Comparison of ENCODE assay signal across 13 cellular contexts in the genomic region with DNA sequence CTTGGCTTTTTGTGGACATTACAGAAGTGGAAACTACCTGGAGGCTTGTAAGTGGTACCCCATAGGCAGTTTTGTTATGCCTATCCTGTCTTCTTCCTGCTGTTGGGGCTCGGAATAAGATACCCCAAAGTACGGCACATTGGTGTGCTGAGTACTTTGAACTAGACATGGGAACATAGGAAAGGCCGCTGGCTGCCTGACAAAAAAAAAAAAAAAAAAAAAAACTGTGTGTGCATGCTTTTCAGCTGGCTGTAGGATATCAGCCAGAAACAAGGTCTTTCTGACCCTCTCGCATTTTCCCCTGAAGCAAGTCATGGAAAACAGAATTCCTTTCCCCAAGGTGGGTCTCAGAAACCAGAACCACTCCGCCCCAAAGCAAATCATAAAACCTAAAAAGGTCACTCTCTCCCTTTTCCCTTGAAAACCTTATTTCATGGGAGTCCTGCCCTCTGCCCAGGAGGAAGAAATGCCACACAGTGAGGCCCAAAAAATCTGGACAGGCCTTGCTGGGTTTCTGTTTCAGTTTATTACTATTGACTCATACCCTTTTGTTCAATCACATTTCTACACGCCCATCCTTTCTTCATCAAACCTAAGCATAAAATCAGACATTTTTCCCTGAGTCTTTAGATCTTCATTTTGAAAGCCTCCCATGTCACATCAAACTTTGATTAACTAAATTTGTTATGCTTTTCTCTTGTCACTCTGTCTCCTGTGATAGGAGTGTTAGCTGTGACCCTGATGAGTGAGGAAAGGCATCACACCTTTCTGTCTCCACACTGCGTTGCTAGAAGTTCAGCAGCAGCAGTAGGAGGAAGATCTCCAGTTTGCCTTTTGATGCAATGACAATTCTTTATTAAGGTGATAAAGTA. TPM values are rescaled to one million over a fixed set of nuclear protein-coding genes. Genes with fewer than 3 reads are reported as not detected.
A peak's percentile ranks its signal among the peaks of the same experiment; 100 is the strongest.
DNase-seq lines count a peak whose midpoint lies in the region; ATAC-seq, FAIRE-seq and TF ChIP-seq lines count a peak whose summit lies in the region.
"Had no signal": no experiment of that assay in that cellular context is flagged by ENCODE, and none has a peak within 500 bp of the region (broad histone marks: within the 10 kb centered on the region; RNA-seq: fewer than 3 reads in every experiment).

No MANE protein-coding gene starts in this region.

- H3K4me3 Mint-ChIP-seq in nephron progenitor cell, result no peak overlapping the region
- no peak overlapping the region for H3K4me3 Mint-ChIP-seq in activated CD4-positive, alpha-beta memory T cell treated with anti-CD3 and anti-CD28 coated beads, Interleukin-2, amount 10 ng/mL, durations not matched to agents 7 days and 5 days
- H3K4me3 Mint-ChIP-seq: endodermal cell had no signal

- CTCF ChIA-PET in K562 (lab: Yijun Ruan, JAX; ENCODE audit: low intra/inter-chr PET ratio), result no interaction called here
- CTCF ChIA-PET in activated CD4-positive, alpha-beta memory T cell treated with anti-CD3 and anti-CD28 coated beads, Interleukin-2, amount 10 ng/mL, durations not matched to agents 7 days and 5 days (lab: Charles Lee), result interaction anchor here (0.6 kb wide), 1 partner anchor 59 kb away, joined by 3 read pairs; no protein-coding TSS in a partner anchor

- no peak overlapping the region; the same call in 2 of the 3 replicates for H3K27ac ChIP-seq in K562 (ENCODE audit: extremely low read depth, low read depth, low read length)

- in situ Hi-C loops in K562 (cut with MboI), result no loop called here

- TF ChIP-seq POLR2A in K562 (conservative IDR thresholded peaks at IDR 0.05), result no peak
- TF ChIP-seq POLR2A in GM12891 (IDR thresholded peaks at IDR 0.05; ENCODE audit: low read depth, low read length), result no peak

- peak overlapping the region; percentile 47 for H3K27ac Mint-ChIP-seq in nephron progenitor cell
- no peak overlapping the region for H3K27ac Mint-ChIP-seq in activated CD4-positive, alpha-beta memory T cell treated with anti-CD3 and anti-CD28 coated beads, Interleukin-2, amount 10 ng/mL, durations not matched to agents 7 days and 5 days
- H3K27ac Mint-ChIP-seq: endodermal cell had no signal

- H3K9me3 ChIP-seq in K562 (replicated peaks; ENCODE audit: control insufficient read depth, insufficient read depth, low read depth, low read length), result peaks cover 2% of the 10 kb centered on the region; the same call in 1 of the 2 replicates

- peaks cover 6% of the 10 kb centered on the region for H3K4me1 Mint-ChIP-seq in nephron progenitor cell
- peaks cover 24% of the 10 kb centered on the region for H3K4me1 Mint-ChIP-seq in activated CD4-positive, alpha-beta memory T cell treated with anti-CD3 and anti-CD28 coated beads, Interleukin-2, amount 10 ng/mL, durations not matched to agents 7 days and 5 days
- H3K4me1 Mint-ChIP-seq: endodermal cell had no signal

- TF ChIP-seq CTCF in K562 (IDR thresholded peaks at IDR 0.05 in 2 of 3, conservative IDR thresholded peaks at IDR 0.05 in 1 of 3; ENCODE audit: insufficient read depth in 2 of 3, low read depth in 1 of 3, low read length in 3 of 3) (no peak), nephron progenitor cell (IDR thresholded peaks at IDR 0.05) (no peak)

- H3K9me1 ChIP-seq in K562 (ENCODE audit: control insufficient read depth, insufficient read depth, low read length), result no peaks in the 10 kb centered on the region

- no peak for FAIRE-seq in K562 (lab: Jason Lieb, UNC)
- no peak for FAIRE-seq in GM12891 (lab: Jason Lieb, UNC)
- no peak for FAIRE-seq in RCC 7860 (lab: Jason Lieb, UNC)
- FAIRE-seq: GM18507, H1 had no signal

- H3K9me3 Mint-ChIP-seq in nephron progenitor cell, result no peaks in the 10 kb centered on the region
- no peaks in the 10 kb centered on the region for H3K9me3 Mint-ChIP-seq in activated CD4-positive, alpha-beta memory T cell treated with anti-CD3 and anti-CD28 coated beads, Interleukin-2, amount 10 ng/mL, durations not matched to agents 7 days and 5 days
- H3K9me3 Mint-ChIP-seq: CD8-positive, alpha-beta memory T cell; endodermal cell had no signal

- peak overlapping the region; percentile 67; the same call in 1 of the 2 replicates for H2AFZ ChIP-seq in K562 (ENCODE audit: low read depth, low read length)

- H3K36me3 ChIP-seq in K562 (ENCODE audit: control insufficient read depth, insufficient read depth, low read length), result no peaks in the 10 kb centered on the region

- no peaks in the 10 kb centered on the region for H3K79me2 ChIP-seq in K562 (ENCODE audit: control insufficient read depth, insufficient read depth, low read length)

- BruUV-seq in K562 (replicated peaks; lab: Mats Ljungman, UMichigan), result no TSS peak

- no peaks in the 10 kb centered on the region for H3K36me3 Mint-ChIP-seq in nephron progenitor cell (ENCODE audit: low read depth)
- H3K36me3 Mint-ChIP-seq in activated CD4-positive, alpha-beta memory T cell treated with anti-CD3 and anti-CD28 coated beads, Interleukin-2, amount 10 ng/mL, durations not matched to agents 7 days and 5 days (ENCODE audit: low read depth), result no peaks in the 10 kb centered on the region
- H3K36me3 Mint-ChIP-seq: CD8-positive, alpha-beta memory T cell had no signal

- POLR2A ChIA-PET in K562 (lab: Yijun Ruan, JAX), result interaction anchor here (0.5 to 1.6 kb wide), 2 partner anchors 12 to 68 kb away, joined by 3 to 4 read pairs; no protein-coding TSS in a partner anchor
- POLR2A ChIA-PET in activated CD4-positive, alpha-beta memory T cell treated with anti-CD3 and anti-CD28 coated beads, Interleukin-2, amount 10 ng/mL, durations not matched to agents 7 days and 5 days (lab: Charles Lee), result no interaction called here

- H3K9ac ChIP-seq in K562 (ENCODE audit: insufficient read depth in 1 of 2, low read depth in 2 of 2, low read length in 2 of 2), result no peak overlapping the region

- no peak overlapping the region for H3K4me2 ChIP-seq in K562 (ENCODE audit: insufficient read depth, low read length)

- TF ChIP-seq RAD21 in K562 (CRISPR knock-in tag; conservative IDR thresholded peaks at IDR 0.05 in 1 of 2, IDR thresholded peaks at IDR 0.05 in 1 of 2), result no peak

- DNase-seq in K562 (ENCODE audit: extremely low read depth in 1 of 4, low spot score in 3 of 4) (no peak), nephron progenitor cell (no peak), GM12891 (ENCODE audit: insufficient read length, low spot score) (no peak), RCC 7860 (ENCODE audit: low spot score) (no peak), NCI-H1417 treated with DMSO at 0.1 percent for 48 hours (lab: John Stamatoyannopoulos, UW) (no peak)
- no peak for DNase-seq in activated CD4-positive, alpha-beta memory T cell treated with anti-CD3 and anti-CD28 coated beads, Interleukin-2, amount 10 ng/mL, durations not matched to agents 7 days and 5 days
- DNase-seq: CD8-positive, alpha-beta memory T cell; endodermal cell; T-helper 9 cell had no signal

- H4K20me1 ChIP-seq in K562 (replicated peaks; ENCODE audit: control insufficient read depth, insufficient read depth, low read length), result no peaks in the 10 kb centered on the region

- ATAC-seq in GM18498 (IDR thresholded peaks at IDR 0.05; ENCODE audit: unreplicated experiment) (peak; percentile 18), HG03520 (IDR thresholded peaks at IDR 0.05; ENCODE audit: unreplicated experiment) (peak; percentile 14), K562 (no peak)

- WGBS in K562 (ENCODE audit: insufficient coverage, low coverage, missing lambda C conversion rate), result 71% methylated on average over 7 of the region's 7 CpGs

- intact Hi-C loops in K562 (cut with micrococcal nuclease), result no loop called here

- no peak overlapping the region for H3K4me3 ChIP-seq in K562

- H3K27me3 ChIP-seq in K562 (ENCODE audit: control insufficient read depth in 2 of 2, insufficient read depth in 2 of 2, low read length in 2 of 2), result no peaks in the 10 kb centered on the region

- H3K4me1 ChIP-seq in K562 (replicated peaks in 1 of 2; ENCODE audit: control insufficient read depth in 2 of 2, insufficient read depth in 2 of 2, low read length in 2 of 2), result peaks cover 0 to 30% of the 10 kb centered on the region in 2 experiments; a peak in 3 of 5 replicates

- H3K27me3 Mint-ChIP-seq in nephron progenitor cell (ENCODE audit: low read depth, poor library complexity), result peaks cover 6% of the 10 kb centered on the region
- H3K27me3 Mint-ChIP-seq in activated CD4-positive, alpha-beta memory T cell treated with anti-CD3 and anti-CD28 coated beads, Interleukin-2, amount 10 ng/mL, durations not matched to agents 7 days and 5 days, result peaks cover 3% of the 10 kb centered on the region

- no peak for TF ChIP-seq EP300 in K562 (IDR thresholded peaks at IDR 0.05; ENCODE audit: low read length)

TF ChIP-seq in K562, 482 proteins besides CTCF, POLR2A, EP300 and RAD21 (continues in another document):
- no peak for TF ChIP-seq RFX1 (IDR thresholded peaks at IDR 0.05)

TF ChIP-seq in GM12891, 5 proteins besides CTCF, POLR2A, EP300 and RAD21:
- TF ChIP-seq TAF1 (IDR thresholded peaks at IDR 0.05; ENCODE audit: low read depth, low read length) (no peak), PAX5 (IDR thresholded peaks at IDR 0.05; ENCODE audit: insufficient read depth, low read length, severe bottlenecking) (no peak)
TF ChIP-seq in GM12891: peak in this region for 0.

RNA-seq across cellular contexts. Expression of a gene that starts 17.2 kb away (rescaled TPM):
- total RNA-seq in K562 (2011; cell fraction: chromatin; rRNA removed; ENCODE audit: low replicate concordance), result 3.6 TPM in 2 replicates
- 2.8 and 3.2 TPM in 2 replicates for total RNA-seq in K562 (2011; cell fraction: nucleolus; rRNA removed)
- total RNA-seq in K562 (2011; cell fraction: nucleoplasm; rRNA removed), result 3.3 and 4.0 TPM in 2 replicates
- total RNA-seq in K562 (2014; rRNA removed) (0.29 and 0.54 TPM in 2 replicates), K562 (2014; rRNA removed; fragmentation: Illumina TruSeq; extraction: Trizol) (0.65 and 1.1 TPM in 2 replicates), K562 (2015; rRNA removed; fragmentation: Illumina TruSeq; extraction: Trizol) (0.47 and 0.57 TPM in 2 replicates), K562 (2021) (0.44 and 0.56 TPM in 2 replicates)
- polyA plus RNA-seq in K562 (2011; rRNA removed) (0.35 and 2.7 TPM in 2 replicates), K562 (2014; fragmentation: Illumina TruSeq; extraction: Trizol) (0.54 and 0.97 TPM in 2 replicates), K562 (2014; fragmentation: Nextera tagmentation; extraction: Ambion mirVana) (under 1 TPM; 0.10 to 0.14 TPM), K562 (2014; rRNA removed) (0.42 and 0.58 TPM in 2 replicates)
- 0.16 and 0.81 TPM in 2 replicates for polyA plus RNA-seq in K562 (2011; cell fraction: cytosol; rRNA removed)
- 0.28 and 1.4 TPM in 2 replicates for polyA plus RNA-seq in K562 (2011; cell fraction: nucleus; rRNA removed)
- 0.59 and 0.66 TPM in 2 replicates for polyA plus RNA-seq in K562 (2012)
- 0.54 and 3.7 TPM in 2 replicates for polyA minus RNA-seq in K562 (2011; rRNA and poly(A)+ RNA removed)
- 0.36 and 0.95 TPM in 2 replicates for polyA minus RNA-seq in K562 (2011; cell fraction: cytosol; rRNA and poly(A)+ RNA removed)
- 0.44 and 1.9 TPM in 2 replicates for polyA minus RNA-seq in K562 (2011; cell fraction: nucleus; rRNA and poly(A)+ RNA removed)
- polyA plus RNA-seq in GM12891 (2012; ENCODE audit: low read depth, missing spikeins), result 0.18 TPM
- total RNA-seq in activated CD4-positive, alpha-beta memory T cell treated with anti-CD3 and anti-CD28 coated beads, Interleukin-2, amount 10 ng/mL, durations not matched to agents 7 days and 5 days, result under 1 TPM; 0.13 to 0.20 TPM
- total RNA-seq: CD8-positive, alpha-beta memory T cell had no signal
- polyA plus RNA-seq: CD8-positive, alpha-beta memory T cell had no signal
